ENCODE assay signal across 15 cellular contexts in genomic region chr7:93530701-93531100, GRCh38.
DNase-seq lines count a peak whose midpoint lies in the region; ATAC-seq lines count a peak whose summit lies in the region.
"Had no signal": no experiment of that assay in that cellular context is flagged by ENCODE, and none has a peak within 500 bp of the region (broad histone marks: within the 10 kb centered on the region; RNA-seq: fewer than 3 reads in every experiment).

No MANE protein-coding gene starts in this region.

- no peak for ATAC-seq in HG03571 (IDR thresholded peaks at IDR 0.05; ENCODE audit: unreplicated experiment)
- ATAC-seq: GM23338 had no signal

- DNase-seq in NCI-H345 (lab: John Stamatoyannopoulos, UW) (peak; percentile 0), NCI-H345 treated with DMSO at 0.1 percent for 48 hours (lab: John Stamatoyannopoulos, UW; ENCODE audit: unreplicated experiment) (no peak), NCI-H1694 treated with DMSO at 0.1 percent for 48 hours (lab: John Stamatoyannopoulos, UW) (peak; percentile 97), NCI-H526 treated with DMSO at 0.1 percent for 48 hours (lab: John Stamatoyannopoulos, UW) (peak; percentile 11), NCI-H2107 treated with DMSO at 0.1 percent for 48 hours (lab: John Stamatoyannopoulos, UW; ENCODE audit: unreplicated experiment) (no peak), C1 segment of cervical spinal cord (lab: John Stamatoyannopoulos, UW) (no peak)
- DNase-seq: 8988T; Calu3; CD4-positive, alpha-beta T cell; DMS153; DMS79 treated with DMSO at 0.1 percent for 48 hours; EL; H7 had no signal

Comparison
In these comparisons a context has a peak if more than half of its experiments do, and no peak if none do; other contexts are left out.
1. DNase-seq: peak in NCI-H345 (single experiment), NCI-H1694 treated with DMSO at 0.1 percent for 48 hours (single experiment) and NCI-H526 treated with DMSO at 0.1 percent for 48 hours (single experiment); none in NCI-H345 treated with DMSO at 0.1 percent for 48 hours (single experiment), NCI-H2107 treated with DMSO at 0.1 percent for 48 hours (single experiment) and C1 segment of cervical spinal cord (0 of 14).